ENCODE assay signal across 1 cellular context in genomic region chr15:29872716-29873115, GRCh38.
TF ChIP-seq lines count a peak whose summit lies in the region.

No MANE protein-coding gene starts in this region.

TF ChIP-seq in GM23338, 12 proteins besides CTCF, POLR2A, EP300 and RAD21 (continued from another document):
- TF ChIP-seq ZNF462 (CRISPR knock-in tag; IDR thresholded peaks at IDR 0.05), result no peak
- TF ChIP-seq ETS1 (IDR thresholded peaks at IDR 0.05), result no peak
